8 cellular contexts compared by ENCODE assay signal in genomic region chr11:68839054-68839865, GRCh38. TPM values are rescaled to one million over a fixed set of nuclear protein-coding genes. Genes with fewer than 3 reads are reported as not detected.
DNase-seq lines count a peak whose midpoint lies in the region; ATAC-seq and TF ChIP-seq lines count a peak whose summit lies in the region.

No MANE protein-coding gene starts in this region.

- DNase-seq in HEK293T (ENCODE audit: extremely low spot score), result peak; percentile 96
- peak; percentile 91 for DNase-seq in NCI-H146 (lab: John Stamatoyannopoulos, UW)
- peak; percentile 89 to 92 (median 92) for DNase-seq in T-helper 17 cell
- DNase-seq in right atrium auricular region (ENCODE audit: low spot score), result peak; percentile 95
- DNase-seq in prostate gland (ENCODE audit: low spot score), result peak; percentile 96
- peak; percentile 96 for DNase-seq in ureter (ENCODE audit: low spot score)

- intact Hi-C loops in prostate gland (cut with DNase I), result loop anchor here (10.0 kb wide), 1 partner anchor 806 kb away; the partner anchor contains the start of gene CCND1

- H3K27me3 ChIP-seq in right atrium auricular region (no peaks in the 10 kb centered on the region), prostate gland (replicated peaks; ENCODE audit: insufficient read depth) (no peaks in the 10 kb centered on the region)

- POLR2A ChIA-PET in HEK293T (lab: Yijun Ruan, JAX), result no interaction called here

- CTCF ChIA-PET in HEK293T (lab: Yijun Ruan, JAX), result no interaction called here

- H3K27ac ChIP-seq in angular gyrus (ENCODE audit: low read depth, low read length), result peak overlapping the region; percentile 84
- H3K27ac ChIP-seq in right atrium auricular region, result peak overlapping the region; percentile 90 to 91
- H3K27ac ChIP-seq in prostate gland, result peak overlapping the region; percentile 86 to 89

- H3K4me3 Mint-ChIP-seq in T-helper 17 cell, result peak overlapping the region; percentile 86

- ATAC-seq in T-helper 17 cell, result peak; percentile 75

- H3K36me3 Mint-ChIP-seq in T-helper 17 cell (ENCODE audit: low read depth), result no peaks in the 10 kb centered on the region

- peaks cover 14% of the 10 kb centered on the region for H3K4me1 ChIP-seq in ES-I3 (ENCODE audit: insufficient read depth, low read length)
- H3K4me1 ChIP-seq in right atrium auricular region, result peaks cover 0 to 83% of the 10 kb centered on the region in 2 donors
- H3K4me1 ChIP-seq in prostate gland (replicated peaks), result peaks cover 11% of the 10 kb centered on the region

- no peaks in the 10 kb centered on the region for H3K36me3 ChIP-seq in ES-I3 (ENCODE audit: insufficient read depth, low read length)
- no peaks in the 10 kb centered on the region for H3K36me3 ChIP-seq in right atrium auricular region
- H3K36me3 ChIP-seq in prostate gland, result no peaks in the 10 kb centered on the region

- H3K4me3 ChIP-seq in right atrium auricular region (peak overlapping the region; percentile 60 to 82), prostate gland (peak overlapping the region; percentile 51 to 74)

- peak; percentile 37 for TF ChIP-seq POLR2A in prostate gland (IDR thresholded peaks at IDR 0.05)

- TF ChIP-seq CTCF in right atrium auricular region (IDR thresholded peaks at IDR 0.05) (no peak), prostate gland (IDR thresholded peaks at IDR 0.05) (peak in 1 of 4 experiments; percentile 7)

- under 1% methylated on average over 61 of the region's 61 CpGs for WGBS in prostate gland

- no peaks in the 10 kb centered on the region for H3K9me3 ChIP-seq in ES-I3 (ENCODE audit: control insufficient read depth, insufficient read depth, low read length)
- H3K9me3 ChIP-seq in T-helper 17 cell (ENCODE audit: control insufficient read depth, low read length, poor library complexity, severe bottlenecking), result no peaks in the 10 kb centered on the region
- H3K9me3 ChIP-seq in right atrium auricular region, result no peaks in the 10 kb centered on the region
- H3K9me3 ChIP-seq in prostate gland, result no peaks in the 10 kb centered on the region

- no peaks in the 10 kb centered on the region for H3K27me3 Mint-ChIP-seq in T-helper 17 cell

- H3K27ac Mint-ChIP-seq in T-helper 17 cell, result peak overlapping the region; percentile 91

- peaks cover 28% of the 10 kb centered on the region for H3K4me1 Mint-ChIP-seq in T-helper 17 cell

- peak overlapping the region; percentile 76 for H3K9ac ChIP-seq in ES-I3 (ENCODE audit: low read depth, low read length)

TF ChIP-seq in HEK293T, 16 proteins besides CTCF, POLR2A, EP300 and RAD21:
- no peak for TF ChIP-seq ARNT (IDR thresholded peaks at IDR 0.05)
- 0 out of 2 replicates have a peak, but pooled peaks have one; percentile 38 for TF ChIP-seq CTBP1 (IDR thresholded peaks at IDR 0.05; ENCODE audit: borderline replicate concordance)

RNA-seq across cellular contexts. Expression of gene CPT1A, which starts 2.5 kb away (rescaled TPM):
- 10 to 100 TPM; 29.5 to 33.3 TPM for total RNA-seq in T-helper 17 cell
- total RNA-seq in right atrium auricular region, result 10 to 100 TPM; 53.1 to 56.3 TPM
- 10 to 100 TPM; 33.3 to 55.2 TPM for total RNA-seq in prostate gland
- total RNA-seq in ureter, result 33.3 TPM

Comparison
In these comparisons a context has a peak if more than half of its experiments do, and no peak if none do; other contexts are left out.
1. Peak in every context shown above with its lines: DNase-seq, ATAC-seq, H3K4me3 ChIP-seq and H3K27ac ChIP-seq.